Comparison of ENCODE assay signal across 15 cellular contexts in genomic region chr17:13350466-13350865, GRCh38.
DNase-seq lines count a peak whose midpoint lies in the region; ATAC-seq and TF ChIP-seq lines count a peak whose summit lies in the region.
"Had no signal": no experiment of that assay in that cellular context is flagged by ENCODE, and none has a peak within 500 bp of the region (broad histone marks: within the 10 kb centered on the region; RNA-seq: fewer than 3 reads in every experiment).

No MANE protein-coding gene starts in this region.

- H3K4me2 ChIP-seq in HCT116 (ENCODE audit: low read length) (no peak overlapping the region), smooth muscle cell (peak overlapping the region; percentile 2)
- H3K4me2 ChIP-seq: A549; BLaER1 treated with 17β-estradiol and CSF1 and Interleukin-3, amounts not matched to agents 10 nM and 100 nM; GM23338 had no signal

- no TSS peak for BruUV-seq in HCT116 (replicated peaks; lab: Mats Ljungman, UMichigan)

- H3K27me3 ChIP-seq in HCT116 (ENCODE audit: insufficient read depth, low read length) (no peaks in the 10 kb centered on the region), WERI-Rb-1 (ENCODE audit: insufficient read depth, low read depth, severe bottlenecking) (no peaks in the 10 kb centered on the region), smooth muscle cell (ENCODE audit: low read depth) (no peaks in the 10 kb centered on the region)
- H3K27me3 ChIP-seq: BLaER1 treated with 17β-estradiol and CSF1 and Interleukin-3, amounts not matched to agents 10 nM and 100 nM had no signal

- intact Hi-C loops in HCT116 (cut with micrococcal nuclease), result no loop called here

- RAD21 ChIA-PET in HCT116 (lab: Charles Lee; ENCODE audit: low non-redundant PET in 1 of 2, low total read pairs in 2 of 2, uncharacterized antibody in 2 of 2, unreplicated experiment in 2 of 2), result no interaction called here

- H3K36me3 Mint-ChIP-seq in neural crest cell (ENCODE audit: low read depth), result peaks cover 3% of the 10 kb centered on the region

- H3K36me3 ChIP-seq in HCT116 (ENCODE audit: control insufficient read depth in 1 of 2, insufficient read depth in 2 of 2, low read length in 2 of 2) (no peaks in the 10 kb centered on the region), WERI-Rb-1 (no peaks in the 10 kb centered on the region), smooth muscle cell (ENCODE audit: low read depth) (no peaks in the 10 kb centered on the region)
- H3K36me3 ChIP-seq: BLaER1 treated with 17β-estradiol and CSF1 and Interleukin-3, amounts not matched to agents 10 nM and 100 nM had no signal

- no peaks in the 10 kb centered on the region for H3K27me3 Mint-ChIP-seq in neural crest cell (ENCODE audit: low read depth)
- H3K27me3 Mint-ChIP-seq: CD4-positive, alpha-beta T cell had no signal

- H3K9ac ChIP-seq in HCT116 (ENCODE audit: low read length), result no peak overlapping the region
- H3K9ac ChIP-seq in smooth muscle cell (ENCODE audit: low read depth), result no peak overlapping the region
- H3K9ac ChIP-seq: BLaER1 treated with 17β-estradiol and CSF1 and Interleukin-3, amounts not matched to agents 10 nM and 100 nM had no signal

- peaks cover 6% of the 10 kb centered on the region for H3K9me3 Mint-ChIP-seq in neural crest cell

- no peak overlapping the region for H3K4me3 Mint-ChIP-seq in neural crest cell
- H3K4me3 Mint-ChIP-seq: CD4-positive, alpha-beta T cell; GM23338 had no signal

- H3K27ac ChIP-seq in HCT116 (ENCODE audit: low read depth, low read length), result no peak overlapping the region
- H3K27ac ChIP-seq in WERI-Rb-1, result peak overlapping the region; percentile 42
- peak overlapping the region; percentile 62 for H3K27ac ChIP-seq in smooth muscle cell (ENCODE audit: low read depth)
- H3K27ac ChIP-seq: A549; BLaER1 treated with 17β-estradiol and CSF1 and Interleukin-3, amounts not matched to agents 10 nM and 100 nM had no signal

- H4K20me1 ChIP-seq in HCT116 (ENCODE audit: insufficient read depth) (no peaks in the 10 kb centered on the region), smooth muscle cell (ENCODE audit: low read depth) (no peaks in the 10 kb centered on the region)

- DNase-seq in HCT116 (ENCODE audit: low read depth, low spot score), result no peak
- DNase-seq in WERI-Rb-1, result peak; percentile 88
- DNase-seq in neural crest cell (ENCODE audit: low read depth, low spot score), result no peak
- no peak for DNase-seq in smooth muscle cell (lab: John Stamatoyannopoulos, UW; ENCODE audit: unreplicated experiment)
- DNase-seq in COR-L47 (lab: John Stamatoyannopoulos, UW), result no peak
- no peak for DNase-seq in medulla oblongata (ENCODE audit: extremely low spot score)
- DNase-seq in stimulated activated naive CD4-positive, alpha-beta T cell (lab: John Stamatoyannopoulos, UW), result no peak
- DNase-seq: AML-193; CD4-positive, alpha-beta T cell; DMS79; H7 had no signal

- CTCF ChIA-PET in HCT116 (lab: Charles Lee), result no interaction called here

- peak overlapping the region; percentile 21 for H3K27ac Mint-ChIP-seq in neural crest cell (ENCODE audit: unreplicated experiment)
- H3K27ac Mint-ChIP-seq: CD4-positive, alpha-beta T cell; GM23338 had no signal

- no peak overlapping the region for H3K4me3 ChIP-seq in HCT116 (replicated peaks in 1 of 2; ENCODE audit: low read depth in 1 of 2, low read length in 2 of 2)
- peak overlapping the region; percentile 4; the same call in 1 of the 2 replicates for H3K4me3 ChIP-seq in WERI-Rb-1 (ENCODE audit: low read depth, low read length)
- H3K4me3 ChIP-seq in smooth muscle cell, result no peak overlapping the region
- H3K4me3 ChIP-seq: A549; BLaER1 treated with 17β-estradiol and CSF1 and Interleukin-3, amounts not matched to agents 10 nM and 100 nM; GM12878; GM23338 had no signal

- TF ChIP-seq RAD21 in HCT116 (IDR thresholded peaks at IDR 0.05; ENCODE audit: low read depth), result no peak

- H2AFZ ChIP-seq in HCT116 (ENCODE audit: low read depth, low read length, poor library complexity, severe bottlenecking) (peak overlapping the region; percentile 24), smooth muscle cell (ENCODE audit: low read depth) (no peak overlapping the region)
- H2AFZ ChIP-seq: GM23338 had no signal

- POLR2A ChIA-PET in HCT116 (lab: Charles Lee), result no interaction called here

- peaks cover 40% of the 10 kb centered on the region for H3F3A ChIP-seq in smooth muscle cell (ENCODE audit: low read depth)

- H3K79me2 ChIP-seq in HCT116 (ENCODE audit: insufficient read depth, low read length) (no peaks in the 10 kb centered on the region), smooth muscle cell (ENCODE audit: low read depth) (no peaks in the 10 kb centered on the region)

- TF ChIP-seq POLR2A in HCT116 (IDR thresholded peaks at IDR 0.05; ENCODE audit: borderline replicate concordance, extremely low read depth, insufficient read depth, insufficient read length), result no peak

- TF ChIP-seq CTCF in HCT116 (IDR thresholded peaks at IDR 0.05 in 2 of 3, conservative IDR thresholded peaks at IDR 0.05 in 1 of 3; ENCODE audit: borderline replicate concordance in 1 of 3, insufficient read depth in 1 of 3, low read depth in 2 of 3, low read length in 2 of 3) (no peak), WERI-Rb-1 (IDR thresholded peaks at IDR 0.05; ENCODE audit: low read depth, low read length) (no peak), neural crest cell (conservative IDR thresholded peaks at IDR 0.05) (no peak), smooth muscle cell (IDR thresholded peaks at IDR 0.05; ENCODE audit: borderline replicate concordance, insufficient read depth, poor library complexity, severe bottlenecking) (no peak)

- peaks cover 12% of the 10 kb centered on the region for H3K4me1 Mint-ChIP-seq in neural crest cell

- peaks cover 11 to 40% of the 10 kb centered on the region in 2 experiments for H3K4me1 ChIP-seq in HCT116 (ENCODE audit: control insufficient read depth in 1 of 2, insufficient read depth in 2 of 2, low read length in 2 of 2)
- H3K4me1 ChIP-seq in smooth muscle cell (ENCODE audit: low read depth), result peaks cover 14% of the 10 kb centered on the region
- H3K4me1 ChIP-seq: A549 had no signal

- ATAC-seq in HCT116, result no peak
- ATAC-seq: A549, GM12878, GM23338 had no signal

- 91% methylated on average over 9 of the region's 9 CpGs for WGBS in smooth muscle cell (ENCODE audit: low lambda C conversion rate)

- H3K9me3 ChIP-seq in HCT116 (ENCODE audit: control insufficient read depth in 1 of 2, insufficient read depth in 1 of 2, low read depth in 1 of 2, low read length in 2 of 2), result no peaks in the 10 kb centered on the region
- no peaks in the 10 kb centered on the region for H3K9me3 ChIP-seq in WERI-Rb-1 (ENCODE audit: severe bottlenecking)
- H3K9me3 ChIP-seq in smooth muscle cell (replicated peaks; ENCODE audit: low read depth), result no peaks in the 10 kb centered on the region

- no peaks in the 10 kb centered on the region for H3K9me2 ChIP-seq in HCT116 (ENCODE audit: insufficient read depth)

TF ChIP-seq in HCT116, 20 proteins besides CTCF, POLR2A, EP300 and RAD21:
- TF ChIP-seq ZNF274 (IDR thresholded peaks at IDR 0.05; ENCODE audit: low read depth, low read length) (no peak), POLR2AphosphoS5 (IDR thresholded peaks at IDR 0.05; ENCODE audit: low read depth, low read length) (no peak), CBX3 (IDR thresholded peaks at IDR 0.05; ENCODE audit: low read depth) (no peak), EGR1 (IDR thresholded peaks at IDR 0.05; ENCODE audit: low read depth) (no peak), ELF1 (IDR thresholded peaks at IDR 0.05; ENCODE audit: borderline replicate concordance, low read depth) (no peak), YY1 (IDR thresholded peaks at IDR 0.05; ENCODE audit: extremely low read depth, insufficient replicate concordance, low read depth, low read length) (no peak), EZH2 (IDR thresholded peaks at IDR 0.05) (no peak), SP1 (IDR thresholded peaks at IDR 0.05; ENCODE audit: low read depth) (no peak), EZH2phosphoT487 (IDR thresholded peaks at IDR 0.05; ENCODE audit: borderline replicate concordance) (no peak)
- TF ChIP-seq, protein P1, sequence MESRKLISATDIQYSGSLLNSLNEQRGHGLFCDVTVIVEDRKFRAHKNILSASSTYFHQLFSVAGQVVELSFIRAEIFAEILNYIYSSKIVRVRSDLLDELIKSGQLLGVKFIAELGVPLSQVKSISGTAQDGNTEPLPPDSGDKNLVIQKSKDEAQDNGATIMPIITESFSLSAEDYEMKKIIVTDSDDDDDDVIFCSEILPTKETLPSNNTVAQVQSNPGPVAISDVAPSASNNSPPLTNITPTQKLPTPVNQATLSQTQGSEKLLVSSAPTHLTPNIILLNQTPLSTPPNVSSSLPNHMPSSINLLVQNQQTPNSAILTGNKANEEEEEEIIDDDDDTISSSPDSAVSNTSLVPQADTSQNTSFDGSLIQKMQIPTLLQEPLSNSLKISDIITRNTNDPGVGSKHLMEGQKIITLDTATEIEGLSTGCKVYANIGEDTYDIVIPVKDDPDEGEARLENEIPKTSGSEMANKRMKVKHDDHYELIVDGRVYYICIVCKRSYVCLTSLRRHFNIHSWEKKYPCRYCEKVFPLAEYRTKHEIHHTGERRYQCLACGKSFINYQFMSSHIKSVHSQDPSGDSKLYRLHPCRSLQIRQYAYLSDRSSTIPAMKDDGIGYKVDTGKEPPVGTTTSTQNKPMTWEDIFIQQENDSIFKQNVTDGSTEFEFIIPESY (IDR thresholded peaks at IDR 0.05; ENCODE audit: extremely low read depth, insufficient replicate concordance, low read length), result no peak
- TF ChIP-seq, protein P2, sequence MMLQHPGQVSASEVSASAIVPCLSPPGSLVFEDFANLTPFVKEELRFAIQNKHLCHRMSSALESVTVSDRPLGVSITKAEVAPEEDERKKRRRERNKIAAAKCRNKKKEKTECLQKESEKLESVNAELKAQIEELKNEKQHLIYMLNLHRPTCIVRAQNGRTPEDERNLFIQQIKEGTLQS (IDR thresholded peaks at IDR 0.05), result no peak
